Comparison of ENCODE assay signal across 9 cellular contexts in genomic region chr2:45904267-45904921, GRCh38.
DNase-seq lines count a peak whose midpoint lies in the region; ATAC-seq and TF ChIP-seq lines count a peak whose summit lies in the region.
"Had no signal": no experiment of that assay in that cellular context is flagged by ENCODE, and none has a peak within 500 bp of the region (broad histone marks: within the 10 kb centered on the region; RNA-seq: fewer than 3 reads in every experiment).

No MANE protein-coding gene starts in this region.

- WGBS in suprapubic skin, result 66% methylated on average over 14 of the region's 14 CpGs

- intact Hi-C loops in Right ventricle myocardium inferior (cut with DNase I), result no loop called here

- H3K9me3 ChIP-seq in suprapubic skin, result no peaks in the 10 kb centered on the region

- no peaks in the 10 kb centered on the region for H3K27me3 ChIP-seq in suprapubic skin

- H3K27ac ChIP-seq in suprapubic skin, result peak overlapping the region; percentile 1

- TF ChIP-seq EP300 in suprapubic skin (IDR thresholded peaks at IDR 0.05), result no peak

- no peak for TF ChIP-seq POLR2A in suprapubic skin (IDR thresholded peaks at IDR 0.05)

- no peak for TF ChIP-seq CTCF in suprapubic skin (IDR thresholded peaks at IDR 0.05)

- ATAC-seq in HG03045 (IDR thresholded peaks at IDR 0.05; ENCODE audit: unreplicated experiment) (peak; percentile 64), Right ventricle myocardium inferior (no peak)

- H3K36me3 ChIP-seq in suprapubic skin, result no peaks in the 10 kb centered on the region

- H3K4me1 ChIP-seq in suprapubic skin, result peaks cover 21% of the 10 kb centered on the region

- DNase-seq in stimulated activated CD4-positive, alpha-beta T cell treated with anti-CD3 and anti-CD28 coated beads, Interleukin-12 subunit alpha, Interleukin-12 subunit beta, amount 100 ng/mL, for 48 hours (ENCODE audit: low read depth in 2 of 3, low spot score in 1 of 3), result peak in 2 of 3 donors; percentile 7 to 13
- DNase-seq in stimulated activated CD4-positive, alpha-beta T cell treated with anti-CD3 and anti-CD28 coated beads, Interleukin-12 subunit alpha, Interleukin-12 subunit beta, amount 100 ng/mL, for 4 hours, result no peak
- DNase-seq in astrocyte of the hippocampus (ENCODE audit: low read depth, low spot score) (peak; percentile 26), suprapubic skin (ENCODE audit: low spot score in 2 of 2) (no peak), NCI-H1694 (lab: John Stamatoyannopoulos, UW) (no peak), Right ventricle myocardium inferior (ENCODE audit: missing footprints) (no peak)
- no peak for DNase-seq in activated CD4-positive, CD25-positive, alpha-beta regulatory T cell (lab: John Stamatoyannopoulos, UW)
- DNase-seq: kidney glomerular epithelial cell had no signal

- H3K4me3 ChIP-seq in suprapubic skin, result no peak overlapping the region

Comparison
In these comparisons a context has a peak if more than half of its experiments do, and no peak if none do; other contexts are left out.
1. DNase-seq: peak in stimulated activated CD4-positive, alpha-beta T cell treated with anti-CD3 and anti-CD28 coated beads, Interleukin-12 subunit alpha, Interleukin-12 subunit beta, amount 100 ng/mL, for 48 hours (2 of 3) and astrocyte of the hippocampus (single experiment); none in stimulated activated CD4-positive, alpha-beta T cell treated with anti-CD3 and anti-CD28 coated beads, Interleukin-12 subunit alpha, Interleukin-12 subunit beta, amount 100 ng/mL, for 4 hours (single experiment), suprapubic skin (0 of 2), NCI-H1694 (single experiment), Right ventricle myocardium inferior (single experiment) and activated CD4-positive, CD25-positive, alpha-beta regulatory T cell (0 of 4).